ENCODE assay signal across 9 cellular contexts in genomic region chr11:69643646-69644045, GRCh38. TPM values are rescaled to one million over a fixed set of nuclear protein-coding genes. Genes with fewer than 3 reads are reported as not detected.
DNase-seq lines count a peak whose midpoint lies in the region; ATAC-seq and TF ChIP-seq lines count a peak whose summit lies in the region.
"Had no signal": no experiment of that assay in that cellular context is flagged by ENCODE, and none has a peak within 500 bp of the region (broad histone marks: within the 10 kb centered on the region; RNA-seq: fewer than 3 reads in every experiment).

No MANE protein-coding gene starts in this region.

- no peak overlapping the region for H3K27ac Mint-ChIP-seq in central memory CD8-positive, alpha-beta T cell (ENCODE audit: low read depth)
- peak overlapping the region in 2 of 6 donors; percentile 38 to 65 for H3K27ac Mint-ChIP-seq in naive B cell

- H3K4me3 ChIP-seq in AG09309 (ENCODE audit: control insufficient read depth, low read depth, low read length) (peak overlapping the region; percentile 73), HUES64 (ENCODE audit: low read length) (peak overlapping the region; percentile 80)

- H3K27ac ChIP-seq in HUES64 (ENCODE audit: low read depth, low read length), result no peak overlapping the region

- H3K9me3 ChIP-seq in HUES64 (ENCODE audit: insufficient read depth, low read depth, low read length), result no peaks in the 10 kb centered on the region

- TF ChIP-seq CTCF in AG09309 (IDR thresholded peaks at IDR 0.05; ENCODE audit: control insufficient read depth, insufficient read depth, low read depth, low read length, missing control alignments), result no peak
- TF ChIP-seq CTCF in GM10266 (IDR thresholded peaks at IDR 0.05; ENCODE audit: control insufficient read depth, insufficient read depth, low read depth, missing control alignments), result no peak

- peak overlapping the region; percentile 86 for H3K4me3 Mint-ChIP-seq in central memory CD8-positive, alpha-beta T cell
- H3K4me3 Mint-ChIP-seq in naive B cell, result peak overlapping the region; percentile 58 to 96 (median 78)

- peak overlapping the region; percentile 66; the same call in 1 of the 2 replicates for H3K9ac ChIP-seq in HUES64 (ENCODE audit: low read depth, low read length)

- 73% methylated on average over 27 of the region's 27 CpGs for WGBS in HUES64

- ATAC-seq in central memory CD8-positive, alpha-beta T cell (replicated peaks; ENCODE audit: extremely low read depth, poor library complexity, severe bottlenecking), result no peak
- ATAC-seq in naive B cell (ENCODE audit: low read depth in 2 of 2), result no peak

- DNase-seq in AG09309 (ENCODE audit: low read depth), result no peak
- no peak for DNase-seq in central memory CD8-positive, alpha-beta T cell (ENCODE audit: low spot score in 2 of 2)
- no peak for DNase-seq in naive B cell
- no peak for DNase-seq in GM10266 (ENCODE audit: extremely low spot score)
- no peak for DNase-seq in ecto neural progenitor cell (ENCODE audit: low spot score)
- DNase-seq in HuH-7 (ENCODE audit: low spot score), result no peak
- DNase-seq in D341Med (ENCODE audit: low spot score), result no peak

- H3K36me3 Mint-ChIP-seq in central memory CD8-positive, alpha-beta T cell (ENCODE audit: insufficient read depth), result peaks cover 7% of the 10 kb centered on the region
- H3K36me3 Mint-ChIP-seq in naive B cell, result no peaks in the 10 kb centered on the region

- peaks cover 15% of the 10 kb centered on the region for H3K4me1 Mint-ChIP-seq in central memory CD8-positive, alpha-beta T cell
- peaks cover 21 to 33% (median 22%) of the 10 kb centered on the region in 3 donors for H3K4me1 Mint-ChIP-seq in naive B cell

- H3K36me3 ChIP-seq in HUES64 (ENCODE audit: insufficient read depth, low read length), result peaks cover 52% of the 10 kb centered on the region

- peaks cover 14% of the 10 kb centered on the region; the same call in 1 of the 2 replicates for H3K4me1 ChIP-seq in HUES64 (ENCODE audit: insufficient read depth, low read length)
- H3K4me1 ChIP-seq: foreskin keratinocyte had no signal

- H3K27me3 Mint-ChIP-seq in central memory CD8-positive, alpha-beta T cell, result peaks cover 31% of the 10 kb centered on the region
- peaks cover 10 to 17% (median 15%) of the 10 kb centered on the region in 3 donors for H3K27me3 Mint-ChIP-seq in naive B cell

- no peaks in the 10 kb centered on the region for H3K9me3 Mint-ChIP-seq in central memory CD8-positive, alpha-beta T cell
- no peaks in the 10 kb centered on the region for H3K9me3 Mint-ChIP-seq in naive B cell

- H3K27me3 ChIP-seq in HUES64 (ENCODE audit: insufficient read depth, low read length), result peaks cover 5% of the 10 kb centered on the region; the same call in 1 of the 2 replicates
- H3K27me3 ChIP-seq: foreskin keratinocyte had no signal

RNA-seq across cellular contexts. Expression of gene CCND1, which starts 2.7 kb away (rescaled TPM):
- 94.0 TPM for polyA plus RNA-seq in HUES64 (2013, experiment 1 of 2)
- polyA plus RNA-seq in HUES64 (2013, experiment 2 of 2), result 118 TPM
- polyA plus RNA-seq in naive B cell (ENCODE audit: low read depth in 6 of 6), result 1 to 10 TPM in 5 of 6 donors, not detected in 1; 1.6 to 7.7 (median 4.5) TPM

RNA-seq across cellular contexts. Expression of gene LTO1, which starts 31.5 kb away (rescaled TPM):
- polyA plus RNA-seq in HUES64 (2013, experiment 1 of 2), result 10.7 TPM
- 13.1 TPM for polyA plus RNA-seq in HUES64 (2013, experiment 2 of 2)
- polyA plus RNA-seq in naive B cell (ENCODE audit: low read depth in 6 of 6), result 10 to 100 TPM; 15.9 to 26.9 (median 16.8) TPM
